Comparison of ENCODE assay signal across 1 cellular context in genomic region chr18:79068946-79069791, GRCh38.
A peak's percentile ranks its signal among the peaks of the same experiment; 100 is the strongest.
TF ChIP-seq lines count a peak whose summit lies in the region.

Gene ATP9B, plus strand, starts transcription at chr18:79069394. Its CDS starts 17 bp downstream, at chr18:79069411.

TF ChIP-seq in K562, 482 proteins besides CTCF, POLR2A, EP300 and RAD21 (continued from another document and continues in another):
- 0 out of 4 replicates have a peak, but pooled peaks of 1 of the 2 experiments have one; percentile 34 for TF ChIP-seq ZNF639 (CRISPR knock-in tag; conservative IDR thresholded peaks at IDR 0.05 in 1 of 2, IDR thresholded peaks at IDR 0.05 in 1 of 2)
- TF ChIP-seq HCFC1 (IDR thresholded peaks at IDR 0.05; ENCODE audit: low read depth, low read length), result peak; percentile 80
- no peak for TF ChIP-seq ZNF134 (CRISPR knock-in tag; conservative IDR thresholded peaks at IDR 0.05)
- no peak for TF ChIP-seq CGGBP1 (CRISPR knock-in tag; IDR thresholded peaks at IDR 0.05)
- no peak for TF ChIP-seq ZNF717 (CRISPR knock-in tag; IDR thresholded peaks at IDR 0.05)
- no peak for TF ChIP-seq ZNF77 (CRISPR knock-in tag; IDR thresholded peaks at IDR 0.05)
- TF ChIP-seq BRD9 (IDR thresholded peaks at IDR 0.05; ENCODE audit: low read depth, partially characterized antibody), result no peak
- TF ChIP-seq JUN (IDR thresholded peaks at IDR 0.05; ENCODE audit: borderline replicate concordance, low read depth, low read length), result peak; percentile 82
- TF ChIP-seq JUN (CRISPR knock-in tag; IDR thresholded peaks at IDR 0.05; ENCODE audit: borderline replicate concordance), result no peak
- peak; percentile 63; the same call in 1 of the 2 replicates for TF ChIP-seq ZBTB7A (IDR thresholded peaks at IDR 0.05; ENCODE audit: borderline replicate concordance, control insufficient read depth, low read depth, low read length)
- TF ChIP-seq ZHX1 (conservative IDR thresholded peaks at IDR 0.05; ENCODE audit: low read length), result no peak
- no peak for TF ChIP-seq KAT8 (IDR thresholded peaks at IDR 0.05; ENCODE audit: low read depth)
- peak; percentile 99 for TF ChIP-seq ATF7 (IDR thresholded peaks at IDR 0.05)
- no peak for TF ChIP-seq TCF7L2 (IDR thresholded peaks at IDR 0.05; ENCODE audit: low read depth, low read length)
- TF ChIP-seq HES1 (IDR thresholded peaks at IDR 0.05; ENCODE audit: low read depth), result no peak
- TF ChIP-seq TEAD1 (CRISPR knock-in tag; IDR thresholded peaks at IDR 0.05), result no peak; a peak in 1 of 4 replicates
- no peak for TF ChIP-seq HDAC1 (IDR thresholded peaks at IDR 0.05)
- TF ChIP-seq CTBP1 (IDR thresholded peaks at IDR 0.05; ENCODE audit: borderline replicate concordance), result peak; percentile 77; the same call in 1 of the 2 replicates
- TF ChIP-seq POU5F1 (IDR thresholded peaks at IDR 0.05; ENCODE audit: borderline replicate concordance, low read depth, low read length, partially characterized antibody), result no peak
- no peak for TF ChIP-seq ZNF384 (IDR thresholded peaks at IDR 0.05; ENCODE audit: low read depth, low read length)
- no peak for TF ChIP-seq ZNF512 (tag; IDR thresholded peaks at IDR 0.05)
- TF ChIP-seq KLF6 (CRISPR knock-in tag; IDR thresholded peaks at IDR 0.05; ENCODE audit: borderline replicate concordance), result no peak
- TF ChIP-seq MBD2 (IDR thresholded peaks at IDR 0.05; ENCODE audit: borderline replicate concordance, low read depth), result 0 out of 2 replicates have a peak, but pooled peaks have one; percentile 24
- TF ChIP-seq THAP12 (CRISPR knock-in tag; IDR thresholded peaks at IDR 0.05), result no peak
- no peak for TF ChIP-seq ZNF253 (CRISPR knock-in tag; conservative IDR thresholded peaks at IDR 0.05)
- no peak; the same call in none of the 2 replicates for TF ChIP-seq ZNF592 (IDR thresholded peaks at IDR 0.05)
- no peak for TF ChIP-seq HBP1 (CRISPR knock-in tag; IDR thresholded peaks at IDR 0.05)
- TF ChIP-seq ZNF449 (CRISPR knock-in tag; IDR thresholded peaks at IDR 0.05), result no peak
- TF ChIP-seq ZNF282 (CRISPR knock-in tag; IDR thresholded peaks at IDR 0.05), result 0 out of 2 replicates have a peak, but pooled peaks have one; percentile 51
- TF ChIP-seq MYNN (IDR thresholded peaks at IDR 0.05), result no peak
- TF ChIP-seq MYNN (CRISPR knock-in tag; IDR thresholded peaks at IDR 0.05), result no peak
- no peak for TF ChIP-seq ZNF551 (CRISPR knock-in tag; IDR thresholded peaks at IDR 0.05)
